1 cellular context compared by ENCODE assay signal in genomic region chr6:117481278-117481925, GRCh38.
TF ChIP-seq lines count a peak whose summit lies in the region.

No MANE protein-coding gene starts in this region.

TF ChIP-seq in GM23338, 12 proteins besides CTCF, POLR2A, EP300 and RAD21 (continued from another document):
- TF ChIP-seq ZNF462 (CRISPR knock-in tag; IDR thresholded peaks at IDR 0.05) = no peak
